ENCODE assay signal across 13 cellular contexts in the genomic region with DNA sequence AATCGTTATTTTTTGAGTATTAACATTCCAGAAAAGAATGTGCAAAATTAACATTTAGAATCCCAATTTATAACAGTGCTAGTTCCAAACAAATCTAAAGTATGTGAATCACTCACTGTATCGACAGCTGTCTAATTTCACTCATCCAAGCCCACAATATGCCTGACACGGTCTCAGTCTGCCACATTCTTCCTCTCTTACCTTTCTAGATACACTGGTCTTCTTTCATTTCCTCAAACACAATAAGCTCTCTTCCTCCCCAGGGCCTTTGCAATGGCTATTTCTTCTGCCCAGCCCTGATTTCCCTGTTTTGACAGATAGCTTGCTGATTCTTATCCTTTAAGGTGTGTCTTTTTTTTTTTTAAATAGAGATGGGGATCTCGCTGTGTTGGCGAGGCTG.
DNase-seq lines count a peak whose midpoint lies in the region; ATAC-seq lines count a peak whose summit lies in the region.
"Had no signal": no experiment of that assay in that cellular context is flagged by ENCODE, and none has a peak within 500 bp of the region (broad histone marks: within the 10 kb centered on the region; RNA-seq: fewer than 3 reads in every experiment).

No MANE protein-coding gene starts in this region.

- H3K27ac Mint-ChIP-seq in memory B cell: no peak overlapping the region
- H3K27ac Mint-ChIP-seq in activated naive CD4-positive, alpha-beta T cell treated with anti-CD3 and anti-CD28 coated beads, Interleukin-2, amount 10 ng/mL, durations not matched to agents 7 days and 5 days: no peak overlapping the region

- H3K4me1 Mint-ChIP-seq in memory B cell: peaks cover 44% of the 10 kb centered on the region
- peaks cover 41% of the 10 kb centered on the region for H3K4me1 Mint-ChIP-seq in activated naive CD4-positive, alpha-beta T cell treated with anti-CD3 and anti-CD28 coated beads, Interleukin-2, amount 10 ng/mL, durations not matched to agents 7 days and 5 days

- no peaks in the 10 kb centered on the region for H3K27me3 Mint-ChIP-seq in memory B cell
- no peaks in the 10 kb centered on the region for H3K27me3 Mint-ChIP-seq in activated naive CD4-positive, alpha-beta T cell treated with anti-CD3 and anti-CD28 coated beads, Interleukin-2, amount 10 ng/mL, durations not matched to agents 7 days and 5 days

- ATAC-seq in GM18502 (IDR thresholded peaks at IDR 0.05; ENCODE audit: poor library complexity, unreplicated experiment) (peak; percentile 87), GM21576 (IDR thresholded peaks at IDR 0.05; ENCODE audit: unreplicated experiment) (peak; percentile 75), HG03460 (IDR thresholded peaks at IDR 0.05; ENCODE audit: unreplicated experiment) (peak; percentile 76), memory B cell (ENCODE audit: low read depth) (peak; percentile 97)
- ATAC-seq: activated CD4-positive, CD25-positive, alpha-beta regulatory T cell treated with anti-CD3 and anti-CD28 coated beads, Interleukin-2, amount 50 U/mL, for 24 hours; lower lobe of right lung had no signal

- CTCF ChIA-PET in activated naive CD4-positive, alpha-beta T cell treated with anti-CD3 and anti-CD28 coated beads, Interleukin-2, amount 10 ng/mL, durations not matched to agents 7 days and 5 days (lab: Charles Lee): no interaction called here

- H3K36me3 Mint-ChIP-seq in memory B cell: peaks cover 27% of the 10 kb centered on the region
- peaks cover 57% of the 10 kb centered on the region for H3K36me3 Mint-ChIP-seq in activated naive CD4-positive, alpha-beta T cell treated with anti-CD3 and anti-CD28 coated beads, Interleukin-2, amount 10 ng/mL, durations not matched to agents 7 days and 5 days

- peaks cover 2% of the 10 kb centered on the region for H3K9me3 Mint-ChIP-seq in memory B cell
- H3K9me3 Mint-ChIP-seq in activated naive CD4-positive, alpha-beta T cell treated with anti-CD3 and anti-CD28 coated beads, Interleukin-2, amount 10 ng/mL, durations not matched to agents 7 days and 5 days: peaks cover 15% of the 10 kb centered on the region

- H3K4me3 Mint-ChIP-seq in memory B cell: peak overlapping the region; percentile 6
- no peak overlapping the region for H3K4me3 Mint-ChIP-seq in activated naive CD4-positive, alpha-beta T cell treated with anti-CD3 and anti-CD28 coated beads, Interleukin-2, amount 10 ng/mL, durations not matched to agents 7 days and 5 days

- DNase-seq in memory B cell (ENCODE audit: low spot score in 2 of 2) (peak; percentile 7 to 18), HPDE6-E6E7 (ENCODE audit: extremely low spot score) (no peak), nucleus accumbens (lab: John Stamatoyannopoulos, UW) (no peak)
- DNase-seq in activated CD8-positive, alpha-beta memory T cell treated with anti-CD3 and anti-CD28 coated beads, Interleukin-2, amount 50 U/mL, for 4 hours: no peak
- DNase-seq in activated naive CD4-positive, alpha-beta T cell treated with anti-CD3 and anti-CD28 coated beads, Interleukin-2, amount 10 ng/mL, durations not matched to agents 7 days and 5 days: no peak
- DNase-seq: hippocampal formation; lower lobe of right lung; NCI-H510A; stimulated activated CD4-positive, alpha-beta T cell treated with anti-CD3 and anti-CD28 coated beads, Interleukin-4, amount 100 ng/mL, for 1 hour had no signal

Comparison
In these comparisons a context has a peak if more than half of its experiments do, and no peak if none do; other contexts are left out.
1. DNase-seq: peak in memory B cell (2 of 2); none in activated CD8-positive, alpha-beta memory T cell treated with anti-CD3 and anti-CD28 coated beads, Interleukin-2, amount 50 U/mL, for 4 hours (single experiment), HPDE6-E6E7 (single experiment), activated naive CD4-positive, alpha-beta T cell treated with anti-CD3 and anti-CD28 coated beads, Interleukin-2, amount 10 ng/mL, durations not matched to agents 7 days and 5 days (single experiment) and nucleus accumbens (0 of 56).
2. Peak in every context shown above with its lines, with median percentiles within 50 percentile points of each other: ATAC-seq.